ENCODE assay signal across 19 cellular contexts in the genomic region with DNA sequence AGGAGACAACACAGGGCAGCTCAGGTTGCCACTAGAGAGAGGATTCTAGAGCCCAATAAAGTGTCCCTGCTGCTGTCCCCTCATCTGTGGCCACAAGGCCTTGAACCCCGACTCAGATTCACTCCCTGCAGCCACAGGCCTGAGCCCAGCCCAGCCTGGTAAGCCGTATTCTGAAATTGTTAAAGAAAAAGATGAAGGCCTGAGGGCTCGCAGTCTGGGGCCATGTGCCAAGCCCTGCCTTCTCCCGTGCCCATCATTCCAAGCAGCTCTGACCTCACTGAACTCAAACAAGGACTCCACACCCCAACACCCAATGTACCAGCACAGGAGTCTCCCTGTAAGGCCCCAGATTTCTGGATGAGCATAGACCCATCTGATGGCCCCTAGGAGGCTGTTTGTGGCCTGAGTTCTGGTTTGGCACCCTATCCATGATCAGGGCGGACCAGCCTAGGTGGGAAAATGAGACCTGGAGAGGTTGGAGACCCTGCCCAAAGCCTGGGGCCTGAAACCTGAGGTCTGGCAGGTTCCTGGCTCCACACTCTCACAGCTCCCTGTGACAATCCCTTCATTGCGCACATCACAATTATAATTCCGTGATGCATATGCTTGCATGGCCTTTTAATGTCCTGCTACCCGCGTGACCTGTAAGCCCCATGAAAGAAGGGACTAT.
"Had no signal": no experiment of that assay in that cellular context is flagged by ENCODE, and none has a peak within 500 bp of the region (broad histone marks: within the 10 kb centered on the region; RNA-seq: fewer than 3 reads in every experiment).

No MANE protein-coding gene starts in this region.

- DNase-seq: activated CD4-positive, alpha-beta memory T cell treated with anti-CD3 and anti-CD28 coated beads for 36 hours; activated gamma-delta T cell; activated T-cell treated with anti-CD3 and anti-CD28 coated beads, Interleukin-2, amount 50 U/mL, for 48 hours; heart right ventricle; kidney glomerular epithelial cell; left ventricle myocardium superior; naive thymus-derived CD8-positive, alpha-beta T cell; ovary; stimulated activated CD4-positive, alpha-beta T cell treated with anti-CD3 and anti-CD28 coated beads, Interleukin-4, amount 100 ng/mL, for 4 hours; upper lobe of right lung had no signal

- H3K36me3 Mint-ChIP-seq: activated CD4-positive, alpha-beta memory T cell treated with anti-CD3 and anti-CD28 coated beads for 36 hours; activated naive CD4-positive, alpha-beta T cell treated with anti-CD3 and anti-CD28 coated beads, Interleukin-2, amount 50 U/mL, for 24 hours; memory B cell; naive thymus-derived CD8-positive, alpha-beta T cell; stimulated activated memory B cell treated with anti-CD40 and anti-IgM and Interleukin-4, amounts not matched to agents 10 μg/mL and 1 μg/mL and 100 μg/mL, for 72 hours had no signal

- ATAC-seq: gastroesophageal sphincter; heart right ventricle; left ventricle myocardium superior; naive thymus-derived CD8-positive, alpha-beta T cell; sciatic nerve; upper lobe of right lung had no signal

- H3K9me3 Mint-ChIP-seq: activated CD4-positive, alpha-beta memory T cell treated with anti-CD3 and anti-CD28 coated beads for 36 hours; activated naive CD4-positive, alpha-beta T cell treated with anti-CD3 and anti-CD28 coated beads, Interleukin-2, amount 50 U/mL, for 24 hours; central memory CD8-positive, alpha-beta T cell; memory B cell; naive thymus-derived CD8-positive, alpha-beta T cell; stimulated activated memory B cell treated with anti-CD40 and anti-IgM and Interleukin-4, amounts not matched to agents 10 μg/mL and 1 μg/mL and 100 μg/mL, for 72 hours had no signal

- H3K27me3 ChIP-seq: ascending aorta, gastroesophageal sphincter, ovary, upper lobe of right lung had no signal

- H3K4me1 ChIP-seq: ascending aorta had no signal

- H3K36me3 ChIP-seq: ascending aorta, gastroesophageal sphincter, heart right ventricle, ovary, thoracic aorta, upper lobe of right lung had no signal

- H3K27ac ChIP-seq: ascending aorta, coronary artery, gastroesophageal sphincter, heart right ventricle, ovary, thoracic aorta, upper lobe of right lung had no signal

- H3K9me3 ChIP-seq: ascending aorta, gastroesophageal sphincter, heart right ventricle, ovary, thoracic aorta, upper lobe of right lung had no signal

- H3K27me3 Mint-ChIP-seq: activated naive CD4-positive, alpha-beta T cell treated with anti-CD3 and anti-CD28 coated beads, Interleukin-2, amount 50 U/mL, for 24 hours; memory B cell; stimulated activated memory B cell treated with anti-CD40 and anti-IgM and Interleukin-4, amounts not matched to agents 10 μg/mL and 1 μg/mL and 100 μg/mL, for 72 hours had no signal

- H3K4me3 ChIP-seq: ascending aorta, coronary artery, gastroesophageal sphincter, heart right ventricle, ovary, thoracic aorta, upper lobe of right lung had no signal

- H3K4me3 Mint-ChIP-seq: activated CD4-positive, alpha-beta memory T cell treated with anti-CD3 and anti-CD28 coated beads for 36 hours; activated naive CD4-positive, alpha-beta T cell treated with anti-CD3 and anti-CD28 coated beads, Interleukin-2, amount 50 U/mL, for 24 hours; central memory CD8-positive, alpha-beta T cell; memory B cell; naive thymus-derived CD8-positive, alpha-beta T cell; stimulated activated memory B cell treated with anti-CD40 and anti-IgM and Interleukin-4, amounts not matched to agents 10 μg/mL and 1 μg/mL and 100 μg/mL, for 72 hours had no signal

- H3K27ac Mint-ChIP-seq: activated CD4-positive, alpha-beta memory T cell treated with anti-CD3 and anti-CD28 coated beads for 36 hours; activated naive CD4-positive, alpha-beta T cell treated with anti-CD3 and anti-CD28 coated beads, Interleukin-2, amount 50 U/mL, for 24 hours; memory B cell; naive thymus-derived CD8-positive, alpha-beta T cell; stimulated activated memory B cell treated with anti-CD40 and anti-IgM and Interleukin-4, amounts not matched to agents 10 μg/mL and 1 μg/mL and 100 μg/mL, for 72 hours had no signal
